Comparison of ENCODE assay signal across 15 cellular contexts in the genomic region with DNA sequence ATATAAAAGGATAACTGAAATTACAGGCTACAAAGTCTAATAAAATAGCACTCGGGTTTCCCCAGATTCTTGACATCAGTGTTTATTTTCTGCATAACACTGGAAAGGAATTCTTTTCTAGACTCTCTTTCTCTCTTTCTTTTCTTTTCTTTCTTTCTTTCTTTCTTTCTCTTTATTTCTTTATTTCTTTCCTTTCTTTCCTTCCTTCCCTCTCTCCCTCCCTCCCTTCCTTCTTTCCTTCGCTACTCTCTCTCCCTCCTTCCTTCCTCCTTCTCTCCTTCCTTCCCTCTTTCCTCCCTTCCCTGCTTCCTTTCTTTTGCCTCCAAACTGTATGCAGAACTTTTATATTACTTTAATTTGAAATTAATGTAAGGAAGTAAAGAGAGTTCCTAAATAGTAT.
A peak's percentile ranks its signal among the peaks of the same experiment; 100 is the strongest.
DNase-seq lines count a peak whose midpoint lies in the region; ATAC-seq and TF ChIP-seq lines count a peak whose summit lies in the region.
"Had no signal": no experiment of that assay in that cellular context is flagged by ENCODE, and none has a peak within 500 bp of the region (broad histone marks: within the 10 kb centered on the region; RNA-seq: fewer than 3 reads in every experiment).

No MANE protein-coding gene starts in this region.

- H3K36me3 Mint-ChIP-seq in natural killer cell (no peaks in the 10 kb centered on the region), memory B cell (peaks cover 12% of the 10 kb centered on the region)
- no peaks in the 10 kb centered on the region for H3K36me3 Mint-ChIP-seq in natural killer cell treated with Interleukin-12 subunit alpha and Interleukin-12 subunit beta and Interleukin-15 and Interleukin-18, amount 100 ng/mL, for 72 hours
- H3K36me3 Mint-ChIP-seq: CD4-positive, alpha-beta memory T cell had no signal

- H3K27ac Mint-ChIP-seq in natural killer cell (no peak overlapping the region), memory B cell (peak overlapping the region; percentile 89)
- no peak overlapping the region for H3K27ac Mint-ChIP-seq in natural killer cell treated with Interleukin-12 subunit alpha and Interleukin-12 subunit beta and Interleukin-15 and Interleukin-18, amount 100 ng/mL, for 72 hours
- H3K27ac Mint-ChIP-seq: CD4-positive, alpha-beta memory T cell had no signal

- H3K27me3 Mint-ChIP-seq in natural killer cell (ENCODE audit: low read depth in 2 of 2), result peaks cover 0 to 4% of the 10 kb centered on the region in 2 donors
- peaks cover 5% of the 10 kb centered on the region in 2 donors for H3K27me3 Mint-ChIP-seq in natural killer cell treated with Interleukin-12 subunit alpha and Interleukin-12 subunit beta and Interleukin-15 and Interleukin-18, amount 100 ng/mL, for 72 hours
- no peaks in the 10 kb centered on the region for H3K27me3 Mint-ChIP-seq in memory B cell

- H3K4me3 Mint-ChIP-seq in natural killer cell (peak overlapping the region; percentile 62), memory B cell (peak overlapping the region; percentile 60)
- H3K4me3 Mint-ChIP-seq in natural killer cell treated with Interleukin-12 subunit alpha and Interleukin-12 subunit beta and Interleukin-15 and Interleukin-18, amount 100 ng/mL, for 72 hours, result no peak overlapping the region
- H3K4me3 Mint-ChIP-seq: CD4-positive, alpha-beta memory T cell had no signal

- H3K4me1 Mint-ChIP-seq in natural killer cell, result peaks cover 29 to 36% of the 10 kb centered on the region in 2 donors
- peaks cover 19% of the 10 kb centered on the region in 2 donors for H3K4me1 Mint-ChIP-seq in natural killer cell treated with Interleukin-12 subunit alpha and Interleukin-12 subunit beta and Interleukin-15 and Interleukin-18, amount 100 ng/mL, for 72 hours (ENCODE audit: low read depth in 2 of 2)
- peaks cover 47% of the 10 kb centered on the region for H3K4me1 Mint-ChIP-seq in memory B cell
- H3K4me1 Mint-ChIP-seq: CD4-positive, alpha-beta memory T cell had no signal

- intact Hi-C loops in natural killer cell (cut with micrococcal nuclease), result no loop called here
- intact Hi-C loops in stomach (cut with DNase I; ENCODE audit: low total_unique reads), result no loop called here

- ATAC-seq in natural killer cell (no peak), memory B cell (ENCODE audit: low read depth) (no peak), GM21825 (IDR thresholded peaks at IDR 0.05; ENCODE audit: unreplicated experiment) (no peak)
- no peak for ATAC-seq in natural killer cell treated with Interleukin-12 subunit alpha and Interleukin-12 subunit beta and Interleukin-15 and Interleukin-18, amount 100 ng/mL, for 72 hours

- peaks cover 0 to 12% (median 0%) of the 10 kb centered on the region in 4 donors for H3K4me1 ChIP-seq in stomach

- DNase-seq in natural killer cell, result no peak
- no peak for DNase-seq in natural killer cell treated with Interleukin-12 subunit alpha and Interleukin-12 subunit beta and Interleukin-15 and Interleukin-18, amount 100 ng/mL, for 72 hours (ENCODE audit: low spot score)
- no peak for DNase-seq in memory B cell (ENCODE audit: low spot score in 2 of 2)
- no peak for DNase-seq in cerebellar nuclear complex (lab: John Stamatoyannopoulos, UW)
- no peak for DNase-seq in stomach
- DNase-seq: 8988T; AML-193; CD4-positive, alpha-beta memory T cell; COR-L47; GF-D8; HCEC 1CT; IMR-90 had no signal

- no peak for TF ChIP-seq EP300 in stomach (IDR thresholded peaks at IDR 0.05)

- TF ChIP-seq CTCF in natural killer cell (IDR thresholded peaks at IDR 0.05) (no peak), VCaP (conservative IDR thresholded peaks at IDR 0.05) (no peak), stomach (IDR thresholded peaks at IDR 0.05) (no peak)

- H3K36me3 ChIP-seq in stomach, result no peaks in the 10 kb centered on the region

- H3K27ac ChIP-seq in VCaP, result peak overlapping the region; percentile 74
- no peak overlapping the region for H3K27ac ChIP-seq in stomach
- H3K27ac ChIP-seq: KMS-11 had no signal

- no peak for TF ChIP-seq POLR2A in stomach (IDR thresholded peaks at IDR 0.05)

- H3K27me3 ChIP-seq in stomach, result peaks cover 0 to 30% (median 0%) of the 10 kb centered on the region in 3 donors

- H3K4me3 ChIP-seq in stomach, result no peak overlapping the region

- H3K9me3 Mint-ChIP-seq in natural killer cell (no peaks in the 10 kb centered on the region), memory B cell (peaks cover 11% of the 10 kb centered on the region)
- H3K9me3 Mint-ChIP-seq in natural killer cell treated with Interleukin-12 subunit alpha and Interleukin-12 subunit beta and Interleukin-15 and Interleukin-18, amount 100 ng/mL, for 72 hours, result no peaks in the 10 kb centered on the region
- H3K9me3 Mint-ChIP-seq: CD4-positive, alpha-beta memory T cell had no signal

- no peaks in the 10 kb centered on the region for H3K9me3 ChIP-seq in stomach

- 49 to 62% (median 58%) methylated on average over 2 of the region's 2 CpGs for WGBS in stomach, 5 donors
